In genomic region chr6:152232494-152233151, GRCh38 we compare ENCODE assay signal across 10 cellular contexts.
DNase-seq lines count a peak whose midpoint lies in the region; ATAC-seq and TF ChIP-seq lines count a peak whose summit lies in the region.
"Had no signal": no experiment of that assay in that cellular context is flagged by ENCODE, and none has a peak within 500 bp of the region (broad histone marks: within the 10 kb centered on the region; RNA-seq: fewer than 3 reads in every experiment).

No MANE protein-coding gene starts in this region.

- peak overlapping the region; percentile 32 for H3K4me2 ChIP-seq in osteoblast (ENCODE audit: insufficient read depth, low read length)

- POLR2A ChIA-PET in Caco-2 (lab: Charles Lee), result interaction anchor here (0.6 kb wide), 1 partner anchor 842 kb away, joined by 4 read pairs; no protein-coding TSS in a partner anchor

- no TSS peak for BruUV-seq in Caco-2 (replicated peaks; lab: Mats Ljungman, UMichigan)

- no peaks in the 10 kb centered on the region for H3K79me2 ChIP-seq in osteoblast (ENCODE audit: insufficient read depth, low read length)

- peak overlapping the region; percentile 38 for H3K4me3 Mint-ChIP-seq in Caco-2 (ENCODE audit: unreplicated experiment)
- H3K4me3 Mint-ChIP-seq in T-helper 2 cell treated with Interferon-gamma antibody and Interleukin-4, amounts not matched to agents 5 μg/mL and 100 μg/mL, for 36 hours, result peak overlapping the region; percentile 48

- H2AFZ ChIP-seq in osteoblast (ENCODE audit: low read length), result no peak overlapping the region

- H3K9me3 ChIP-seq in Caco-2 (no peaks in the 10 kb centered on the region), osteoblast (ENCODE audit: low read depth, low read length) (no peaks in the 10 kb centered on the region), BE2C (no peaks in the 10 kb centered on the region)

- H3K36me3 ChIP-seq in Caco-2 (ENCODE audit: control insufficient read depth, insufficient read depth, low read length) (no peaks in the 10 kb centered on the region), osteoblast (ENCODE audit: insufficient read depth, low read length) (peaks cover 55% of the 10 kb centered on the region), BE2C (no peaks in the 10 kb centered on the region)

- CTCF ChIA-PET in Caco-2 (lab: Charles Lee), result no interaction called here

- no peaks in the 10 kb centered on the region for H3K27me3 ChIP-seq in Caco-2 (replicated peaks; ENCODE audit: control insufficient read depth, insufficient read depth, low read length)
- H3K27me3 ChIP-seq in osteoblast (ENCODE audit: insufficient read depth, low read length), result no peaks in the 10 kb centered on the region
- H3K27me3 ChIP-seq in BE2C, result no peaks in the 10 kb centered on the region

- peak; percentile 59 to 67 for DNase-seq in Caco-2
- DNase-seq in T-helper 2 cell treated with Interferon-gamma antibody and Interleukin-4, amounts not matched to agents 5 μg/mL and 100 μg/mL, for 36 hours (ENCODE audit: low spot score), result no peak
- peak; percentile 51 to 88 for DNase-seq in erythroblast (lab: John Stamatoyannopoulos, UW)
- peak; percentile 48 for DNase-seq in osteoblast (ENCODE audit: insufficient read length, low spot score, missing footprints)
- no peak for DNase-seq in AG08396 (ENCODE audit: low spot score)
- DNase-seq in BE2C, result no peak
- no peak for DNase-seq in caudate nucleus (lab: John Stamatoyannopoulos, UW)
- DNase-seq: glutamatergic neuron, NCI-H1417 had no signal

- TF ChIP-seq CTCF in Caco-2 (IDR thresholded peaks at IDR 0.05; ENCODE audit: insufficient read depth in 1 of 2, low read depth in 1 of 2, low read length in 1 of 2, severe bottlenecking in 1 of 2, unreplicated experiment in 1 of 2) (peak; percentile 8 to 55), osteoblast (IDR thresholded peaks at IDR 0.05; ENCODE audit: extremely low read depth, low read depth, low read length) (peak; percentile 37), BE2C (IDR thresholded peaks at IDR 0.05; ENCODE audit: low read depth, low read length) (no peak)

- H3K36me3 Mint-ChIP-seq in Caco-2 (ENCODE audit: insufficient read depth, unreplicated experiment), result no peaks in the 10 kb centered on the region
- H3K36me3 Mint-ChIP-seq in T-helper 2 cell treated with Interferon-gamma antibody and Interleukin-4, amounts not matched to agents 5 μg/mL and 100 μg/mL, for 36 hours (ENCODE audit: low read depth), result peaks cover 50% of the 10 kb centered on the region

- H3K4me1 ChIP-seq in Caco-2 (peaks cover 17% of the 10 kb centered on the region), osteoblast (ENCODE audit: insufficient read depth, low read length) (peaks cover 20% of the 10 kb centered on the region), BE2C (no peaks in the 10 kb centered on the region)

- no peak for ATAC-seq in GM18520 (IDR thresholded peaks at IDR 0.05; ENCODE audit: unreplicated experiment)

- intact Hi-C loops in Caco-2 (cut with micrococcal nuclease; ENCODE audit: unreplicated experiment), result no loop called here

- no peaks in the 10 kb centered on the region for H3K9me3 Mint-ChIP-seq in Caco-2 (ENCODE audit: unreplicated experiment)
- H3K9me3 Mint-ChIP-seq in T-helper 2 cell treated with Interferon-gamma antibody and Interleukin-4, amounts not matched to agents 5 μg/mL and 100 μg/mL, for 36 hours, result no peaks in the 10 kb centered on the region

- H3K4me3 ChIP-seq in Caco-2 (ENCODE audit: low read depth, low read length), result no peak overlapping the region
- no peak overlapping the region for H3K4me3 ChIP-seq in osteoblast (ENCODE audit: insufficient read depth, low read length)
- no peak overlapping the region for H3K4me3 ChIP-seq in BE2C (ENCODE audit: low read depth, low read length)

- peak overlapping the region; percentile 94 for H3K27ac Mint-ChIP-seq in Caco-2 (ENCODE audit: unreplicated experiment)
- peak overlapping the region; percentile 60 for H3K27ac Mint-ChIP-seq in T-helper 2 cell treated with Interferon-gamma antibody and Interleukin-4, amounts not matched to agents 5 μg/mL and 100 μg/mL, for 36 hours

- no peaks in the 10 kb centered on the region for H4K20me1 ChIP-seq in osteoblast (ENCODE audit: insufficient read depth, low read length)

- no peak for TF ChIP-seq POLR2A in erythroblast (IDR thresholded peaks at IDR 0.05; ENCODE audit: low read length)

- no peaks in the 10 kb centered on the region for H3K27me3 Mint-ChIP-seq in Caco-2 (ENCODE audit: insufficient read depth, unreplicated experiment)
- no peaks in the 10 kb centered on the region for H3K27me3 Mint-ChIP-seq in T-helper 2 cell treated with Interferon-gamma antibody and Interleukin-4, amounts not matched to agents 5 μg/mL and 100 μg/mL, for 36 hours (ENCODE audit: low read depth)

- H3K27ac ChIP-seq in osteoblast (ENCODE audit: low read depth, low read length) (peak overlapping the region; percentile 68), caudate nucleus (ENCODE audit: low read depth, low read length) (no peak overlapping the region)

- H3K4me1 Mint-ChIP-seq in Caco-2 (ENCODE audit: low read depth, unreplicated experiment), result no peaks in the 10 kb centered on the region
- peaks cover 16% of the 10 kb centered on the region for H3K4me1 Mint-ChIP-seq in T-helper 2 cell treated with Interferon-gamma antibody and Interleukin-4, amounts not matched to agents 5 μg/mL and 100 μg/mL, for 36 hours (ENCODE audit: low read depth)

Comparison
In these comparisons a context has a peak if more than half of its experiments do, and no peak if none do; other contexts are left out.
1. DNase-seq: peak in Caco-2 (2 of 2), erythroblast (2 of 2) and osteoblast (single experiment); none in T-helper 2 cell treated with Interferon-gamma antibody and Interleukin-4, amounts not matched to agents 5 μg/mL and 100 μg/mL, for 36 hours (single experiment), AG08396 (single experiment), BE2C (single experiment) and caudate nucleus (0 of 61).